ENCODE assay signal across 9 cellular contexts in genomic region chr7:15326044-15326644, GRCh38.
DNase-seq lines count a peak whose midpoint lies in the region; ATAC-seq and TF ChIP-seq lines count a peak whose summit lies in the region.
"Had no signal": no experiment of that assay in that cellular context is flagged by ENCODE, and none has a peak within 500 bp of the region (broad histone marks: within the 10 kb centered on the region; RNA-seq: fewer than 3 reads in every experiment).

No MANE protein-coding gene starts in this region.

- H3K4me3 Mint-ChIP-seq in MCF 10A (ENCODE audit: unreplicated experiment) (no peak overlapping the region), endodermal cell (no peak overlapping the region)
- H3K4me3 Mint-ChIP-seq: activated naive CD8-positive, alpha-beta T cell had no signal

- H3K4me1 Mint-ChIP-seq in MCF 10A (ENCODE audit: insufficient read depth, unreplicated experiment): no peaks in the 10 kb centered on the region
- H3K4me1 Mint-ChIP-seq in endodermal cell: peaks cover 7% of the 10 kb centered on the region

- 94 to 100% methylated on average over 1 to 2 of the region's 3 CpGs for WGBS in endodermal cell (ENCODE audit: insufficient coverage in 1 of 2, insufficient read length in 1 of 2), 2 experiments

- H3K36me3 Mint-ChIP-seq in MCF 10A (ENCODE audit: insufficient read depth, unreplicated experiment) (no peaks in the 10 kb centered on the region), endodermal cell (ENCODE audit: low read depth) (no peaks in the 10 kb centered on the region)
- H3K36me3 Mint-ChIP-seq: activated naive CD8-positive, alpha-beta T cell had no signal

- TF ChIP-seq CTCF in MCF 10A (IDR thresholded peaks at IDR 0.05; ENCODE audit: unreplicated experiment) (peak; percentile 39), breast epithelium (IDR thresholded peaks at IDR 0.05) (peak in 1 of 3 donors; percentile 21), endodermal cell (conservative IDR thresholded peaks at IDR 0.05) (peak; percentile 82)

- BruUV-seq in MCF 10A (replicated peaks; lab: Mats Ljungman, UMichigan): no TSS peak

- H3K9me3 ChIP-seq in breast epithelium (no peaks in the 10 kb centered on the region), endodermal cell (ENCODE audit: control insufficient read depth, low read length) (peaks cover 7% of the 10 kb centered on the region)

- ATAC-seq in HG02970 (IDR thresholded peaks at IDR 0.05; ENCODE audit: low FRiP score, unreplicated experiment) (no peak), HG03457 (IDR thresholded peaks at IDR 0.05; ENCODE audit: unreplicated experiment) (no peak), HG03095 (IDR thresholded peaks at IDR 0.05; ENCODE audit: unreplicated experiment) (no peak)

- POLR2A ChIA-PET in MCF 10A (lab: Yijun Ruan, JAX): no interaction called here

- no peaks in the 10 kb centered on the region for H3K4me1 ChIP-seq in breast epithelium
- peaks cover 3% of the 10 kb centered on the region for H3K4me1 ChIP-seq in endodermal cell (ENCODE audit: control insufficient read depth, insufficient read depth, low read length)

- H3K27me3 Mint-ChIP-seq in MCF 10A (ENCODE audit: insufficient read depth, unreplicated experiment) (peaks cover 60% of the 10 kb centered on the region), endodermal cell (ENCODE audit: insufficient read depth) (no peaks in the 10 kb centered on the region)
- H3K27me3 Mint-ChIP-seq: activated naive CD8-positive, alpha-beta T cell had no signal

- H3K27me3 ChIP-seq in breast epithelium (no peaks in the 10 kb centered on the region), endodermal cell (ENCODE audit: control insufficient read depth, insufficient read depth, low read length, poor library complexity, severe bottlenecking) (no peaks in the 10 kb centered on the region)

- no peak for TF ChIP-seq POLR2A in breast epithelium (IDR thresholded peaks at IDR 0.05)

- H3K4me3 ChIP-seq in breast epithelium: no peak overlapping the region
- H3K4me3 ChIP-seq in endodermal cell (ENCODE audit: low read length): no peak overlapping the region

- CTCF ChIA-PET in MCF 10A (lab: Yijun Ruan, JAX): interaction anchor here (0.6 to 2.9 kb wide), 14 partner anchors 8 to 752 kb away, joined by 3 to 21 read pairs (median 4); no protein-coding TSS in a partner anchor

- no peaks in the 10 kb centered on the region for H3K36me3 ChIP-seq in breast epithelium
- no peaks in the 10 kb centered on the region for H3K36me3 ChIP-seq in endodermal cell (ENCODE audit: control insufficient read depth, insufficient read depth, low read length)

- H3K27ac Mint-ChIP-seq in MCF 10A (ENCODE audit: low read depth, unreplicated experiment) (no peak overlapping the region), endodermal cell (no peak overlapping the region)
- H3K27ac Mint-ChIP-seq: activated naive CD8-positive, alpha-beta T cell had no signal

- DNase-seq in MCF 10A (ENCODE audit: unreplicated experiment): peak; percentile 24
- DNase-seq in breast epithelium (ENCODE audit: low spot score in 2 of 2): no peak
- DNase-seq in NCI-H345 (lab: John Stamatoyannopoulos, UW): peak; percentile 40
- DNase-seq in endodermal cell: no peak
- DNase-seq in renal cortical epithelial cell (ENCODE audit: low read depth): peak; percentile 26

- intact Hi-C loops in MCF 10A (cut with micrococcal nuclease) (loop anchor here (1.0 to 10.0 kb wide), 3 partner anchors 239 to 745 kb away; partner anchors contain the start of gene AGMO), breast epithelium (cut with DNase I; ENCODE audit: low total_unique reads) (no loop called here)

- no peaks in the 10 kb centered on the region for H3K9me3 Mint-ChIP-seq in MCF 10A (ENCODE audit: unreplicated experiment)
- peaks cover 8% of the 10 kb centered on the region for H3K9me3 Mint-ChIP-seq in endodermal cell

- no peak overlapping the region for H3K9ac ChIP-seq in endodermal cell (ENCODE audit: extremely low read depth, low read length, poor library complexity, severe bottlenecking)

- H3K27ac ChIP-seq in breast epithelium: no peak overlapping the region
- H3K27ac ChIP-seq in endodermal cell (ENCODE audit: low read depth, low read length): no peak overlapping the region

Comparison
In these comparisons a context has a peak if more than half of its experiments do, and no peak if none do; other contexts are left out.
1. DNase-seq: peak in MCF 10A (single experiment), NCI-H345 (single experiment) and renal cortical epithelial cell (single experiment); none in breast epithelium (0 of 2) and endodermal cell (single experiment).